1 cellular context compared by ENCODE assay signal in the genomic region with DNA sequence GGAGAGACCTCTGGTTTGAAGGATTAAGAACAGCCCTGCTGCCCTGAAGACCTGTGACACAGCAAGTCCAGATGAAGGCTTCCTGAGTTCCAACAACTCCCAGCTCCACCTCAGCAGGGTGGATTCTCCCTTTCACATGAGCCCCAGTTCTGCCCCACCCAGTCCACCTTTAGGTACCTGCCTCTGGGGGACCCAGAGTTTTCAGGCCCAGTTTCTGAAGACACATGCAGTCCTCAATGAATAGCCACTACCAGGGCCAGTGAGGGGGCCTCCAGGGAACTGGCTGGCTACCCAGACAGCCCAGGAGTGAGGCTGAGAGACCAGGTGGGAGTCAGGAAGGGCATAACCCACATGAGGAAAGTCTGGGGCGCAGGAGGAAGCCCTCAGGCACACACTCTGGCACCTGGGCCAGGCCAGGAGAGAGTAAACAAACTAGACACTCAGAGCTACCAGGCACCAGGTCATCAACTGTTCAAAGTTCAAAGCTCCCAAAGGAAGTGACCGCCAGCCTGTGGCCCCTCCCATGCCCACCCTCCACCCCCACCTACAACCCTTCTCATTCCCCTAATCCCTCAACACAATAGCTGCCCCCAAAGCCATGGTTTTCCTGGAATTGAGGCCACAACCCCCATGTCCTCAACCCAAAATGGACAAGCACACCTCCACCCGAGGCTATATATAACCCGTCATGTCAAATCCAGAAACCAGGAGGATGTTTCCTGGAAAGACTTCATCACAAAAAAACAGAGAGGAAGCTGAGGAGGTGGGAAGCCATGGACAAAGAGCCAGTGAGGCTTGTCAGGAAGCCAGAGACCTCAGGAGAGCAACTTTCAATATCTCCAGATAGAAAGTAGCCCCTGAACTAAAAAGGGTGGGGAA.
TF ChIP-seq lines count a peak whose summit lies in the region.

No MANE protein-coding gene starts in this region.

TF ChIP-seq in K562, 482 proteins besides CTCF, POLR2A, EP300 and RAD21 (continued from another document and continues in another):
- TF ChIP-seq, protein P1, sequence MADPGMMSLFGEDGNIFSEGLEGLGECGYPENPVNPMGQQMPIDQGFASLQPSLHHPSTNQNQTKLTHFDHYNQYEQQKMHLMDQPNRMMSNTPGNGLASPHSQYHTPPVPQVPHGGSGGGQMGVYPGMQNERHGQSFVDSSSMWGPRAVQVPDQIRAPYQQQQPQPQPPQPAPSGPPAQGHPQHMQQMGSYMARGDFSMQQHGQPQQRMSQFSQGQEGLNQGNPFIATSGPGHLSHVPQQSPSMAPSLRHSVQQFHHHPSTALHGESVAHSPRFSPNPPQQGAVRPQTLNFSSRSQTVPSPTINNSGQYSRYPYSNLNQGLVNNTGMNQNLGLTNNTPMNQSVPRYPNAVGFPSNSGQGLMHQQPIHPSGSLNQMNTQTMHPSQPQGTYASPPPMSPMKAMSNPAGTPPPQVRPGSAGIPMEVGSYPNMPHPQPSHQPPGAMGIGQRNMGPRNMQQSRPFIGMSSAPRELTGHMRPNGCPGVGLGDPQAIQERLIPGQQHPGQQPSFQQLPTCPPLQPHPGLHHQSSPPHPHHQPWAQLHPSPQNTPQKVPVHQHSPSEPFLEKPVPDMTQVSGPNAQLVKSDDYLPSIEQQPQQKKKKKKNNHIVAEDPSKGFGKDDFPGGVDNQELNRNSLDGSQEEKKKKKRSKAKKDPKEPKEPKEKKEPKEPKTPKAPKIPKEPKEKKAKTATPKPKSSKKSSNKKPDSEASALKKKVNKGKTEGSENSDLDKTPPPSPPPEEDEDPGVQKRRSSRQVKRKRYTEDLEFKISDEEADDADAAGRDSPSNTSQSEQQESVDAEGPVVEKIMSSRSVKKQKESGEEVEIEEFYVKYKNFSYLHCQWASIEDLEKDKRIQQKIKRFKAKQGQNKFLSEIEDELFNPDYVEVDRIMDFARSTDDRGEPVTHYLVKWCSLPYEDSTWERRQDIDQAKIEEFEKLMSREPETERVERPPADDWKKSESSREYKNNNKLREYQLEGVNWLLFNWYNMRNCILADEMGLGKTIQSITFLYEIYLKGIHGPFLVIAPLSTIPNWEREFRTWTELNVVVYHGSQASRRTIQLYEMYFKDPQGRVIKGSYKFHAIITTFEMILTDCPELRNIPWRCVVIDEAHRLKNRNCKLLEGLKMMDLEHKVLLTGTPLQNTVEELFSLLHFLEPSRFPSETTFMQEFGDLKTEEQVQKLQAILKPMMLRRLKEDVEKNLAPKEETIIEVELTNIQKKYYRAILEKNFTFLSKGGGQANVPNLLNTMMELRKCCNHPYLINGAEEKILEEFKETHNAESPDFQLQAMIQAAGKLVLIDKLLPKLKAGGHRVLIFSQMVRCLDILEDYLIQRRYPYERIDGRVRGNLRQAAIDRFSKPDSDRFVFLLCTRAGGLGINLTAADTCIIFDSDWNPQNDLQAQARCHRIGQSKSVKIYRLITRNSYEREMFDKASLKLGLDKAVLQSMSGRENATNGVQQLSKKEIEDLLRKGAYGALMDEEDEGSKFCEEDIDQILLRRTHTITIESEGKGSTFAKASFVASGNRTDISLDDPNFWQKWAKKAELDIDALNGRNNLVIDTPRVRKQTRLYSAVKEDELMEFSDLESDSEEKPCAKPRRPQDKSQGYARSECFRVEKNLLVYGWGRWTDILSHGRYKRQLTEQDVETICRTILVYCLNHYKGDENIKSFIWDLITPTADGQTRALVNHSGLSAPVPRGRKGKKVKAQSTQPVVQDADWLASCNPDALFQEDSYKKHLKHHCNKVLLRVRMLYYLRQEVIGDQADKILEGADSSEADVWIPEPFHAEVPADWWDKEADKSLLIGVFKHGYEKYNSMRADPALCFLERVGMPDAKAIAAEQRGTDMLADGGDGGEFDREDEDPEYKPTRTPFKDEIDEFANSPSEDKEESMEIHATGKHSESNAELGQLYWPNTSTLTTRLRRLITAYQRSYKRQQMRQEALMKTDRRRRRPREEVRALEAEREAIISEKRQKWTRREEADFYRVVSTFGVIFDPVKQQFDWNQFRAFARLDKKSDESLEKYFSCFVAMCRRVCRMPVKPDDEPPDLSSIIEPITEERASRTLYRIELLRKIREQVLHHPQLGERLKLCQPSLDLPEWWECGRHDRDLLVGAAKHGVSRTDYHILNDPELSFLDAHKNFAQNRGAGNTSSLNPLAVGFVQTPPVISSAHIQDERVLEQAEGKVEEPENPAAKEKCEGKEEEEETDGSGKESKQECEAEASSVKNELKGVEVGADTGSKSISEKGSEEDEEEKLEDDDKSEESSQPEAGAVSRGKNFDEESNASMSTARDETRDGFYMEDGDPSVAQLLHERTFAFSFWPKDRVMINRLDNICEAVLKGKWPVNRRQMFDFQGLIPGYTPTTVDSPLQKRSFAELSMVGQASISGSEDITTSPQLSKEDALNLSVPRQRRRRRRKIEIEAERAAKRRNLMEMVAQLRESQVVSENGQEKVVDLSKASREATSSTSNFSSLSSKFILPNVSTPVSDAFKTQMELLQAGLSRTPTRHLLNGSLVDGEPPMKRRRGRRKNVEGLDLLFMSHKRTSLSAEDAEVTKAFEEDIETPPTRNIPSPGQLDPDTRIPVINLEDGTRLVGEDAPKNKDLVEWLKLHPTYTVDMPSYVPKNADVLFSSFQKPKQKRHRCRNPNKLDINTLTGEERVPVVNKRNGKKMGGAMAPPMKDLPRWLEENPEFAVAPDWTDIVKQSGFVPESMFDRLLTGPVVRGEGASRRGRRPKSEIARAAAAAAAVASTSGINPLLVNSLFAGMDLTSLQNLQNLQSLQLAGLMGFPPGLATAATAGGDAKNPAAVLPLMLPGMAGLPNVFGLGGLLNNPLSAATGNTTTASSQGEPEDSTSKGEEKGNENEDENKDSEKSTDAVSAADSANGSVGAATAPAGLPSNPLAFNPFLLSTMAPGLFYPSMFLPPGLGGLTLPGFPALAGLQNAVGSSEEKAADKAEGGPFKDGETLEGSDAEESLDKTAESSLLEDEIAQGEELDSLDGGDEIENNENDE (IDR thresholded peaks at IDR 0.05; ENCODE audit: low read depth, low read length) = no peak
- TF ChIP-seq POLR3A (IDR thresholded peaks at IDR 0.05; ENCODE audit: borderline replicate concordance, extremely low read depth, insufficient read depth, insufficient read length) (no peak), ZNF766 (CRISPR knock-in tag; conservative IDR thresholded peaks at IDR 0.05) (no peak), KLF1 (tag; IDR thresholded peaks at IDR 0.05) (no peak), ZBTB11 (CRISPR knock-in tag; IDR thresholded peaks at IDR 0.05) (no peak), MAZ (CRISPR knock-in tag; conservative IDR thresholded peaks at IDR 0.05 in 1 of 2, IDR thresholded peaks at IDR 0.05 in 1 of 2) (no peak), ZNF224 (CRISPR knock-in tag; IDR thresholded peaks at IDR 0.05) (no peak), ETV6 (IDR thresholded peaks at IDR 0.05; ENCODE audit: borderline replicate concordance in 1 of 2, low read depth in 2 of 2, low read length in 1 of 2) (no peak), ETV6 (CRISPR knock-in tag; IDR thresholded peaks at IDR 0.05; ENCODE audit: borderline replicate concordance) (no peak), TRIM28 (IDR thresholded peaks at IDR 0.05) (no peak), POLR3G (IDR thresholded peaks at IDR 0.05; ENCODE audit: extremely low read depth, insufficient read length, insufficient replicate concordance) (no peak), CTBP1 (IDR thresholded peaks at IDR 0.05; ENCODE audit: borderline replicate concordance) (no peak), SNIP1 (IDR thresholded peaks at IDR 0.05; ENCODE audit: low read depth) (no peak), ZNF3 (CRISPR knock-in tag; IDR thresholded peaks at IDR 0.05) (no peak), BRCA1 (IDR thresholded peaks at IDR 0.05) (no peak), BRCA1 (CRISPR knock-in tag; IDR thresholded peaks at IDR 0.05) (no peak), MEF2A (IDR thresholded peaks at IDR 0.05; ENCODE audit: control insufficient read depth, low read depth, low read length) (peak; percentile 63; the same call in 1 of the 2 replicates), HDAC6 (IDR thresholded peaks at IDR 0.05; ENCODE audit: low read depth, low read length) (no peak), NR4A1 (CRISPR knock-in tag; IDR thresholded peaks at IDR 0.05) (no peak), NR4A1 (tag; IDR thresholded peaks at IDR 0.05) (no peak)
- TF ChIP-seq, protein P2, sequence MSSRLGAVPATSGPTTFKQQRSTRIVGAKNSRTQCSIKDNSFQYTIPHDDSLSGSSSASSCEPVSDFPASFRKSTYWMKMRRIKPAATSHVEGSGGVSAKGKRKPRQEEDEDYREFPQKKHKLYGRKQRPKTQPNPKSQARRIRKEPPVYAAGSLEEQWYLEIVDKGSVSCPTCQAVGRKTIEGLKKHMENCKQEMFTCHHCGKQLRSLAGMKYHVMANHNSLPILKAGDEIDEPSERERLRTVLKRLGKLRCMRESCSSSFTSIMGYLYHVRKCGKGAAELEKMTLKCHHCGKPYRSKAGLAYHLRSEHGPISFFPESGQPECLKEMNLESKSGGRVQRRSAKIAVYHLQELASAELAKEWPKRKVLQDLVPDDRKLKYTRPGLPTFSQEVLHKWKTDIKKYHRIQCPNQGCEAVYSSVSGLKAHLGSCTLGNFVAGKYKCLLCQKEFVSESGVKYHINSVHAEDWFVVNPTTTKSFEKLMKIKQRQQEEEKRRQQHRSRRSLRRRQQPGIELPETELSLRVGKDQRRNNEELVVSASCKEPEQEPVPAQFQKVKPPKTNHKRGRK (tag; IDR thresholded peaks at IDR 0.05) = no peak
- TF ChIP-seq, protein P3, sequence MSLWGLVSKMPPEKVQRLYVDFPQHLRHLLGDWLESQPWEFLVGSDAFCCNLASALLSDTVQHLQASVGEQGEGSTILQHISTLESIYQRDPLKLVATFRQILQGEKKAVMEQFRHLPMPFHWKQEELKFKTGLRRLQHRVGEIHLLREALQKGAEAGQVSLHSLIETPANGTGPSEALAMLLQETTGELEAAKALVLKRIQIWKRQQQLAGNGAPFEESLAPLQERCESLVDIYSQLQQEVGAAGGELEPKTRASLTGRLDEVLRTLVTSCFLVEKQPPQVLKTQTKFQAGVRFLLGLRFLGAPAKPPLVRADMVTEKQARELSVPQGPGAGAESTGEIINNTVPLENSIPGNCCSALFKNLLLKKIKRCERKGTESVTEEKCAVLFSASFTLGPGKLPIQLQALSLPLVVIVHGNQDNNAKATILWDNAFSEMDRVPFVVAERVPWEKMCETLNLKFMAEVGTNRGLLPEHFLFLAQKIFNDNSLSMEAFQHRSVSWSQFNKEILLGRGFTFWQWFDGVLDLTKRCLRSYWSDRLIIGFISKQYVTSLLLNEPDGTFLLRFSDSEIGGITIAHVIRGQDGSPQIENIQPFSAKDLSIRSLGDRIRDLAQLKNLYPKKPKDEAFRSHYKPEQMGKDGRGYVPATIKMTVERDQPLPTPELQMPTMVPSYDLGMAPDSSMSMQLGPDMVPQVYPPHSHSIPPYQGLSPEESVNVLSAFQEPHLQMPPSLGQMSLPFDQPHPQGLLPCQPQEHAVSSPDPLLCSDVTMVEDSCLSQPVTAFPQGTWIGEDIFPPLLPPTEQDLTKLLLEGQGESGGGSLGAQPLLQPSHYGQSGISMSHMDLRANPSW (CRISPR knock-in tag; IDR thresholded peaks at IDR 0.05) = no peak
